In the genomic region with DNA sequence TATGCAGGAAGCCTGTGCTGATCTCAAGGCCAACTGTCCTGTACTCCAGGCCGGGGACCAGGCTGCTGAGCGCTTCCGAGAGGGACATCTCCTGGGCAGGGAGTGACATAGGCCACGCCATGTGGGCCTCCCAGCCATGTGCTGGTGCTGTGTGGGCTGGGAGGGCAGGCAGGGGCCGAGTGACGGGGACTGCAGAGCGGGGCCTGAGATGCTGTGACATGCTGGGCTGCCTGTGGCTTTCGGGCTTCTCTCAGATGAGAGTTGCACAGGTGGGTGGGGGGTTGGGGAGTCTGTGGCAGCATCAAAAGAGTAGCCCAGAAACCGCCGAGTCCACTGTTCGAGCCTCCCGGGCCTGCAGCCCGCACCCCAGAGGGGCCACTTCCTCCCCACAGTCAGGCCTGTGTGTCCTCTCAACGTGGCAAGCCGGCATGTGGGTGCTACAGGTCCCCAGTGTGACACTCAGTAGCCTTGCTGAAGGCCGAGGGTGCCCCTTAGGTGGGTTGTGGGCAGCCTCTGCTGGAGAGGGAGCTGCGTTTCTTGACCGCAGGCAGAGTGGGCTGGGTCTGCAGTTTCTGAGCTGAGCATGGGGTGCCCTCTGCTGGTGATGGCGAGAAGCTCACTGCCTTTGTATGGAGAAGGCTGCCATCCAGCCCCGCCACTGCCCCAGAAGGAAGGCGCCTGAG, we compare ENCODE assay signal across 8 cellular contexts.
DNase-seq lines count a peak whose midpoint lies in the region; ATAC-seq, FAIRE-seq and TF ChIP-seq lines count a peak whose summit lies in the region.

No MANE protein-coding gene starts in this region.

- H3K27ac ChIP-seq in A673 (ENCODE audit: low read depth, low read length, poor library complexity, severe bottlenecking) = peak overlapping the region; percentile 63
- no peak overlapping the region for H3K27ac ChIP-seq in HepG2 (ENCODE audit: extremely low read length, insufficient read depth, low read length)

- POLR2A ChIA-PET in A673 (lab: Charles Lee; ENCODE audit: low non-redundant PET) = no interaction called here
- POLR2A ChIA-PET in HepG2 (lab: Yijun Ruan, JAX) = interaction anchor here (1.0 to 1.1 kb wide), 4 partner anchors 9 to 126 kb away, joined by 3 to 18 read pairs (median 4); partner anchors contain the start of gene BCR

- H3K79me2 ChIP-seq in HepG2 (ENCODE audit: insufficient read depth, low read length) = no peaks in the 10 kb centered on the region

- no peak overlapping the region for H3K4me3 ChIP-seq in A673 (ENCODE audit: low read depth, low read length, poor library complexity, severe bottlenecking)
- H3K4me3 ChIP-seq in choroid plexus epithelial cell (ENCODE audit: low read depth, low read length) = no peak overlapping the region
- no peak overlapping the region for H3K4me3 ChIP-seq in HepG2 (replicated peaks in 1 of 3; ENCODE audit: insufficient read depth in 1 of 3, low read depth in 2 of 3, low read length in 3 of 3)

- H3K4me1 ChIP-seq in A673 (ENCODE audit: insufficient read depth, low read length, poor library complexity, severe bottlenecking) (no peaks in the 10 kb centered on the region), HepG2 (ENCODE audit: insufficient read depth, low read length) (peaks cover 38% of the 10 kb centered on the region)

- H3K27me3 ChIP-seq in A673 (replicated peaks; ENCODE audit: insufficient read depth, low read depth, low read length, poor library complexity) (no peaks in the 10 kb centered on the region), HepG2 (ENCODE audit: control insufficient read depth in 1 of 2, insufficient read depth in 2 of 2, low read length in 2 of 2) (no peaks in the 10 kb centered on the region)

- FAIRE-seq in GM18507 (lab: Jason Lieb, UNC) (peak; percentile 64), HepG2 (lab: Jason Lieb, UNC) (peak; percentile 66)

- BruUV-seq in A673 (replicated peaks; lab: Mats Ljungman, UMichigan) = no TSS peak
- no TSS peak for BruUV-seq in HepG2 (replicated peaks; lab: Mats Ljungman, UMichigan)

- intact Hi-C loops in A673 (cut with micrococcal nuclease; ENCODE audit: unreplicated experiment) (loop anchor here (1.0 kb wide), 1 partner anchor 103 kb away; no protein-coding TSS in a partner anchor), HepG2 (cut with micrococcal nuclease; ENCODE audit: unreplicated experiment) (loop anchor here (1.0 to 5.0 kb wide), 2 partner anchors 34 to 103 kb away; no protein-coding TSS in a partner anchor)

- no peaks in the 10 kb centered on the region for H3K9me3 ChIP-seq in A673 (ENCODE audit: low read depth, low read length, poor library complexity, severe bottlenecking)
- no peaks in the 10 kb centered on the region for H3K9me3 ChIP-seq in HepG2 (ENCODE audit: low read length)

- no peaks in the 10 kb centered on the region for H4K20me1 ChIP-seq in HepG2 (ENCODE audit: insufficient read depth, low read length)

- H3K36me3 ChIP-seq in A673 (ENCODE audit: insufficient read depth, low read length, poor library complexity, severe bottlenecking) (peaks cover 8% of the 10 kb centered on the region), HepG2 (replicated peaks in 1 of 2; ENCODE audit: control insufficient read depth in 1 of 2, insufficient read depth in 2 of 2, low read length in 2 of 2) (peaks cover 11 to 81% of the 10 kb centered on the region in 2 experiments)

- WGBS in HepG2 (ENCODE audit: low lambda C conversion rate) = 92% methylated on average over 5 of the region's 21 CpGs

- no peak overlapping the region for H3K9ac ChIP-seq in HepG2 (ENCODE audit: insufficient read depth, low read depth, low read length)

- CTCF ChIA-PET in A673 (lab: Charles Lee) (interaction anchor here (0.6 to 1.6 kb wide), 14 partner anchors 9 to 322 kb away, joined by 3 to 43 read pairs (median 7); partner anchors contain the start of genes BCR and RAB36), HepG2 (lab: Yijun Ruan, JAX; ENCODE audit: low intra/inter-chr PET ratio, low total read pairs) (interaction anchor here (0.7 to 4.0 kb wide), 5 partner anchors 9 to 322 kb away, joined by 3 to 73 read pairs (median 5); partner anchors contain the start of gene BCR)

- DNase-seq in A673 (ENCODE audit: low spot score) (peak; percentile 85), GM18507 (ENCODE audit: extremely low spot score, insufficient read length, low read depth) (peak; percentile 76), NCI-H345 (lab: John Stamatoyannopoulos, UW) (peak; percentile 51), choroid plexus epithelial cell (ENCODE audit: low read depth) (peak; percentile 81), HepG2 (ENCODE audit: low spot score) (peak; percentile 66)
- peak; percentile 74 to 82 for DNase-seq in activated CD4-positive, alpha-beta T cell treated with anti-CD3 and anti-CD28 coated beads for 4 hours
- DNase-seq in stimulated activated CD4-positive, alpha-beta T cell treated with anti-CD3 and anti-CD28 coated beads, Interleukin-2, amount 100 ng/mL, for 4 hours (ENCODE audit: low read depth) = peak; percentile 67

- TF ChIP-seq EP300 in HepG2 (IDR thresholded peaks at IDR 0.05; ENCODE audit: low read depth in 2 of 2, low read length in 2 of 2) (no peak), HepG2 (CRISPR knock-in tag; IDR thresholded peaks at IDR 0.05; ENCODE audit: borderline replicate concordance) (no peak)

- H2AFZ ChIP-seq in HepG2 (ENCODE audit: low read length) = no peak overlapping the region

- no peak for TF ChIP-seq POLR2A in HepG2 (IDR thresholded peaks at IDR 0.05; ENCODE audit: insufficient read depth in 1 of 2, low read depth in 2 of 2, low read length in 2 of 2)

- ATAC-seq in HepG2 = peak; percentile 75
- ATAC-seq in HG02571 (IDR thresholded peaks at IDR 0.05; ENCODE audit: unreplicated experiment) = no peak

- in situ Hi-C loops in HepG2 (cut with HindIII; ENCODE audit: extremely low pct_ligation_motif_present, low pct_unique_long_range_greater_than_20kb) = loop anchor here (5.0 to 25.0 kb wide), 2 partner anchors 104 to 319 kb away; no protein-coding TSS in a partner anchor

- no peak overlapping the region for H3K4me2 ChIP-seq in HepG2 (ENCODE audit: low read depth, low read length)

- TF ChIP-seq CTCF in A673 (conservative IDR thresholded peaks at IDR 0.05; ENCODE audit: low read depth, low read length) (peak; percentile 90), choroid plexus epithelial cell (conservative IDR thresholded peaks at IDR 0.05; ENCODE audit: low read depth, low read length) (peak; percentile 87), HepG2 (CRISPR knock-in tag; IDR thresholded peaks at IDR 0.05) (peak; percentile 98)

- TF ChIP-seq RAD21 in HepG2 (CRISPR knock-in tag; IDR thresholded peaks at IDR 0.05) = peak; percentile 96

TF ChIP-seq in HepG2, 621 proteins besides CTCF, POLR2A, EP300 and RAD21 (continues in another document):
- TF ChIP-seq ZBTB38 (CRISPR knock-in tag; IDR thresholded peaks at IDR 0.05) = peak; percentile 72
- no peak for TF ChIP-seq HDAC6 (IDR thresholded peaks at IDR 0.05; ENCODE audit: low read depth, low read length)
- no peak for TF ChIP-seq KDM6A (CRISPR knock-in tag; IDR thresholded peaks at IDR 0.05; ENCODE audit: low read depth)
- no peak for TF ChIP-seq MLLT10 (CRISPR knock-in tag; IDR thresholded peaks at IDR 0.05)
- TF ChIP-seq ZSCAN21 (CRISPR knock-in tag; IDR thresholded peaks at IDR 0.05; ENCODE audit: borderline replicate concordance) = no peak
- peak; percentile 74 for TF ChIP-seq ZNF687 (CRISPR knock-in tag; IDR thresholded peaks at IDR 0.05)
- TF ChIP-seq ZNF264 (CRISPR knock-in tag; IDR thresholded peaks at IDR 0.05) = no peak
- TF ChIP-seq UBTF (CRISPR knock-in tag; IDR thresholded peaks at IDR 0.05) = no peak
- 0 out of 2 replicates have a peak, but pooled peaks have one; percentile 19 for TF ChIP-seq BORCS8-MEF2B (CRISPR knock-in tag; IDR thresholded peaks at IDR 0.05)
